2 cellular contexts compared by ENCODE assay signal in genomic region chr11:44797886-44798683, GRCh38.
TF ChIP-seq lines count a peak whose summit lies in the region.

No MANE protein-coding gene starts in this region.

TF ChIP-seq in SK-N-SH treated with all-trans-retinoic acid at 6 μM for 48 hours, 23 proteins besides CTCF, POLR2A, EP300 and RAD21 (continued from another document):
- TF ChIP-seq TSHZ2 (CRISPR knock-in tag; IDR thresholded peaks at IDR 0.05): no peak
- no peak for TF ChIP-seq CSDC2 (CRISPR knock-in tag; IDR thresholded peaks at IDR 0.05)
- no peak for TF ChIP-seq PATZ1 (CRISPR knock-in tag; IDR thresholded peaks at IDR 0.05; ENCODE audit: borderline replicate concordance)
- TF ChIP-seq PPARA (CRISPR knock-in tag; IDR thresholded peaks at IDR 0.05; ENCODE audit: borderline replicate concordance): no peak
- no peak for TF ChIP-seq ARNTL (CRISPR knock-in tag; IDR thresholded peaks at IDR 0.05; ENCODE audit: borderline replicate concordance, low read depth)
- TF ChIP-seq ZFP3 (CRISPR knock-in tag; IDR thresholded peaks at IDR 0.05): no peak
- no peak for TF ChIP-seq RARB (CRISPR knock-in tag; IDR thresholded peaks at IDR 0.05)
- no peak for TF ChIP-seq POU6F1 (CRISPR knock-in tag; IDR thresholded peaks at IDR 0.05; ENCODE audit: borderline replicate concordance, low read depth)
- no peak for TF ChIP-seq ZNF8 (CRISPR knock-in tag; IDR thresholded peaks at IDR 0.05)
- TF ChIP-seq, protein P1, sequence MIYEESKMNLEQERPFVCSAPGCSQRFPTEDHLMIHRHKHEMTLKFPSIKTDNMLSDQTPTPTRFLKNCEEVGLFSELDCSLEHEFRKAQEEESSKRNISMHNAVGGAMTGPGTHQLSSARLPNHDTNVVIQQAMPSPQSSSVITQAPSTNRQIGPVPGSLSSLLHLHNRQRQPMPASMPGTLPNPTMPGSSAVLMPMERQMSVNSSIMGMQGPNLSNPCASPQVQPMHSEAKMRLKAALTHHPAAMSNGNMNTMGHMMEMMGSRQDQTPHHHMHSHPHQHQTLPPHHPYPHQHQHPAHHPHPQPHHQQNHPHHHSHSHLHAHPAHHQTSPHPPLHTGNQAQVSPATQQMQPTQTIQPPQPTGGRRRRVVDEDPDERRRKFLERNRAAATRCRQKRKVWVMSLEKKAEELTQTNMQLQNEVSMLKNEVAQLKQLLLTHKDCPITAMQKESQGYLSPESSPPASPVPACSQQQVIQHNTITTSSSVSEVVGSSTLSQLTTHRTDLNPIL (CRISPR knock-in tag; IDR thresholded peaks at IDR 0.05; ENCODE audit: low read depth): no peak
- TF ChIP-seq ZC3H10 (CRISPR knock-in tag; IDR thresholded peaks at IDR 0.05): no peak
- no peak for TF ChIP-seq OSR1 (CRISPR knock-in tag; IDR thresholded peaks at IDR 0.05)
- no peak for TF ChIP-seq TCF4 (CRISPR knock-in tag; IDR thresholded peaks at IDR 0.05; ENCODE audit: borderline replicate concordance)

TF ChIP-seq in SK-N-SH, 30 proteins besides CTCF, POLR2A, EP300 and RAD21 (continued from another document):
- no peak for TF ChIP-seq REST (IDR thresholded peaks at IDR 0.05; ENCODE audit: low read depth, low read length)
- TF ChIP-seq ELF1 (IDR thresholded peaks at IDR 0.05): no peak
- TF ChIP-seq, protein P2, sequence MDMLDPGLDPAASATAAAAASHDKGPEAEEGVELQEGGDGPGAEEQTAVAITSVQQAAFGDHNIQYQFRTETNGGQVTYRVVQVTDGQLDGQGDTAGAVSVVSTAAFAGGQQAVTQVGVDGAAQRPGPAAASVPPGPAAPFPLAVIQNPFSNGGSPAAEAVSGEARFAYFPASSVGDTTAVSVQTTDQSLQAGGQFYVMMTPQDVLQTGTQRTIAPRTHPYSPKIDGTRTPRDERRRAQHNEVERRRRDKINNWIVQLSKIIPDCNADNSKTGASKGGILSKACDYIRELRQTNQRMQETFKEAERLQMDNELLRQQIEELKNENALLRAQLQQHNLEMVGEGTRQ (IDR thresholded peaks at IDR 0.05; ENCODE audit: borderline replicate concordance, low read depth, low read length): no peak
- TF ChIP-seq RFX5 (IDR thresholded peaks at IDR 0.05; ENCODE audit: low read length): no peak
- TF ChIP-seq SMC3 (IDR thresholded peaks at IDR 0.05; ENCODE audit: low read depth, low read length): no peak
- no peak for TF ChIP-seq SIN3A (IDR thresholded peaks at IDR 0.05; ENCODE audit: borderline replicate concordance, low read depth, low read length)
- TF ChIP-seq NFIC (IDR thresholded peaks at IDR 0.05; ENCODE audit: borderline replicate concordance): no peak
TF ChIP-seq in SK-N-SH: peak in this region for 0.
